8 cellular contexts compared by ENCODE assay signal in genomic region chr4:2933566-2934076, GRCh38. TPM values are rescaled to one million over a fixed set of nuclear protein-coding genes. Genes with fewer than 3 reads are reported as not detected.
A peak's percentile ranks its signal among the peaks of the same experiment; 100 is the strongest.
DNase-seq lines count a peak whose midpoint lies in the region; ATAC-seq, FAIRE-seq and TF ChIP-seq lines count a peak whose summit lies in the region.

No MANE protein-coding gene starts in this region.

- no peak for TF ChIP-seq POLR2A in GM18505 (IDR thresholded peaks at IDR 0.05; ENCODE audit: borderline replicate concordance, extremely low read depth, insufficient read depth, insufficient read length)

- no peaks in the 10 kb centered on the region for H3K9me1 ChIP-seq in keratinocyte (ENCODE audit: control insufficient read depth, extremely low read depth, insufficient read depth, low read length)

- H3K9me3 ChIP-seq in HUES64 (ENCODE audit: insufficient read depth, low read depth, low read length): no peaks in the 10 kb centered on the region
- no peaks in the 10 kb centered on the region for H3K9me3 ChIP-seq in ascending aorta
- H3K9me3 ChIP-seq in keratinocyte (ENCODE audit: control insufficient read depth, low read depth, low read length): no peaks in the 10 kb centered on the region
- no peaks in the 10 kb centered on the region for H3K9me3 ChIP-seq in stomach smooth muscle (ENCODE audit: control insufficient read depth in 2 of 2, low read length in 2 of 2)

- H4K20me1 ChIP-seq in keratinocyte (ENCODE audit: control insufficient read depth, extremely low read depth, insufficient read depth, low read length): peaks cover 14% of the 10 kb centered on the region

- H2AFZ ChIP-seq in keratinocyte (ENCODE audit: control insufficient read depth, low read length): no peak overlapping the region

- H3K4me3 ChIP-seq in HUES64 (ENCODE audit: low read length): peak overlapping the region; percentile 59
- H3K4me3 ChIP-seq in ascending aorta: peak overlapping the region; percentile 59 to 76
- H3K4me3 ChIP-seq in keratinocyte (ENCODE audit: control insufficient read depth in 2 of 3, extremely low read depth in 1 of 3, insufficient read depth in 2 of 3, low read depth in 1 of 3, low read length in 3 of 3): peak overlapping the region; percentile 65 to 76 (median 65)
- H3K4me3 ChIP-seq in stomach smooth muscle (ENCODE audit: low read length in 2 of 2): peak overlapping the region; percentile 55 to 72

- ATAC-seq in GM18505 (IDR thresholded peaks at IDR 0.05; ENCODE audit: unreplicated experiment) (no peak), HG03175 (IDR thresholded peaks at IDR 0.05; ENCODE audit: unreplicated experiment) (no peak)

- H3K27ac ChIP-seq in HUES64 (ENCODE audit: low read depth, low read length) (no peak overlapping the region), ascending aorta (peak overlapping the region; percentile 77 to 79), keratinocyte (ENCODE audit: control insufficient read depth, insufficient read depth, low read length) (peak overlapping the region; percentile 47), stomach smooth muscle (ENCODE audit: low read length) (peak overlapping the region; percentile 62)

- peaks cover 40% of the 10 kb centered on the region for H3K79me2 ChIP-seq in keratinocyte (ENCODE audit: control insufficient read depth, insufficient read depth, low read length)

- peak overlapping the region; percentile 85 for H3K4me2 ChIP-seq in keratinocyte (ENCODE audit: control insufficient read depth, extremely low read depth, insufficient read depth, low read depth, low read length)

- no peak for DNase-seq in ascending aorta (ENCODE audit: low spot score in 2 of 2)
- DNase-seq in keratinocyte (ENCODE audit: low read depth, low spot score): no peak
- DNase-seq in GM19238 (ENCODE audit: insufficient read length, low spot score): no peak
- DNase-seq in NCI-H446 (lab: John Stamatoyannopoulos, UW): no peak

- dilution Hi-C loops in keratinocyte (cut with MboI; ENCODE audit: extremely low pct_ligation_motif_present, low sequenced_read_pairs): no loop called here

- H3K9ac ChIP-seq in HUES64 (ENCODE audit: low read depth, low read length) (peak overlapping the region; percentile 73), keratinocyte (ENCODE audit: control insufficient read depth, extremely low read depth, insufficient read depth, low read length) (peak overlapping the region; percentile 74), stomach smooth muscle (ENCODE audit: low read length in 2 of 2) (peak overlapping the region; percentile 21 to 35)

- H3K27me3 ChIP-seq in HUES64 (ENCODE audit: insufficient read depth, low read length) (no peaks in the 10 kb centered on the region), ascending aorta (no peaks in the 10 kb centered on the region), keratinocyte (ENCODE audit: control insufficient read depth, extremely low read depth, insufficient read depth, low read length) (no peaks in the 10 kb centered on the region), stomach smooth muscle (ENCODE audit: control insufficient read depth in 1 of 2, insufficient read depth in 2 of 2, low read length in 2 of 2) (no peaks in the 10 kb centered on the region)

- intact Hi-C loops in ascending aorta (cut with DNase I): loop anchor here (1.0 to 10.0 kb wide), 5 partner anchors 30 to 469 kb away; partner anchors contain the start of genes ADD1, GRK4, HTT and HTT-AS

- no peak for FAIRE-seq in keratinocyte (lab: Jason Lieb, UNC)

- no peak for TF ChIP-seq CTCF in ascending aorta (IDR thresholded peaks at IDR 0.05)
- TF ChIP-seq CTCF in keratinocyte (optimal IDR thresholded peaks at IDR 0.05 in 1 of 3, IDR thresholded peaks at IDR 0.05 in 1 of 3, conservative IDR thresholded peaks at IDR 0.05 in 1 of 3; ENCODE audit: extremely low read depth in 1 of 3, insufficient read depth in 2 of 3, low read length in 3 of 3): no peak

- 0 out of 2 replicates have a peak, but pooled peaks cover 7% of the 10 kb centered on the region for H3K4me1 ChIP-seq in HUES64 (ENCODE audit: insufficient read depth, low read length)
- H3K4me1 ChIP-seq in ascending aorta: peaks cover 0 to 21% of the 10 kb centered on the region in 2 donors
- peaks cover 32% of the 10 kb centered on the region for H3K4me1 ChIP-seq in keratinocyte (ENCODE audit: control insufficient read depth, extremely low read depth, insufficient read depth, low read length)
- peaks cover 51% of the 10 kb centered on the region for H3K4me1 ChIP-seq in stomach smooth muscle (ENCODE audit: control insufficient read depth, insufficient read depth, low read length)

- 41% methylated on average over 25 of the region's 31 CpGs for WGBS in HUES64

- H3K36me3 ChIP-seq in HUES64 (ENCODE audit: insufficient read depth, low read length) (peaks cover 60% of the 10 kb centered on the region), ascending aorta (peaks cover 24 to 47% of the 10 kb centered on the region in 2 donors), keratinocyte (ENCODE audit: control insufficient read depth in 2 of 2, extremely low read depth in 1 of 2, insufficient read depth in 2 of 2, low read length in 2 of 2) (peaks cover 20 to 38% of the 10 kb centered on the region in 2 experiments), stomach smooth muscle (ENCODE audit: control insufficient read depth in 2 of 2, insufficient read depth in 2 of 2, low read length in 2 of 2) (peaks cover 18 to 25% of the 10 kb centered on the region in 2 donors)

RNA-seq across cellular contexts. Expression of gene NOP14, which starts 29.6 kb away (rescaled TPM):
- polyA plus RNA-seq in HUES64 (2013, experiment 1 of 2): 32.2 TPM
- polyA plus RNA-seq in HUES64 (2013, experiment 2 of 2): 28.8 TPM
- total RNA-seq in ascending aorta: 12.3 TPM
- polyA plus RNA-seq in keratinocyte: 9.6 to 24.7 TPM (median 21.8 TPM) in 3 replicates
- polyA plus RNA-seq in keratinocyte (2011; ENCODE audit: low read depth): 56.8 TPM
- 20.2 and 22.1 TPM in 2 replicates for polyA plus RNA-seq in keratinocyte (2011; cell fraction: cytosol; rRNA removed)
- 24.9 and 28.4 TPM in 2 replicates for polyA plus RNA-seq in keratinocyte (2011; cell fraction: nucleus; rRNA removed)
- 36.4 and 41.2 TPM in 2 replicates for polyA plus RNA-seq in keratinocyte (2012; ENCODE audit: low replicate concordance)
- polyA minus RNA-seq in keratinocyte: 8.3 to 22.6 TPM (median 22.1 TPM) in 3 replicates
- polyA minus RNA-seq in keratinocyte (2011; cell fraction: cytosol; rRNA and poly(A)+ RNA removed): 15.3 TPM
- polyA minus RNA-seq in keratinocyte (2011; cell fraction: nucleus; rRNA and poly(A)+ RNA removed): 12.2 and 17.5 TPM in 2 replicates

RNA-seq across cellular contexts. Expression of gene GRK4, which starts 29.8 kb away (rescaled TPM):
- 2.1 TPM for polyA plus RNA-seq in HUES64 (2013, experiment 1 of 2)
- polyA plus RNA-seq in HUES64 (2013, experiment 2 of 2): 1.8 TPM
- total RNA-seq in ascending aorta: 1.9 TPM
- polyA plus RNA-seq in keratinocyte: 3.8 to 4.8 TPM (median 4.3 TPM) in 3 replicates
- polyA plus RNA-seq in keratinocyte (2011; ENCODE audit: low read depth): 3.9 TPM
- polyA plus RNA-seq in keratinocyte (2011; cell fraction: cytosol; rRNA removed): 4.5 and 5.3 TPM in 2 replicates
- polyA plus RNA-seq in keratinocyte (2011; cell fraction: nucleus; rRNA removed): 6.7 and 7.2 TPM in 2 replicates
- 3.2 and 7.4 TPM in 2 replicates for polyA plus RNA-seq in keratinocyte (2012; ENCODE audit: low replicate concordance)
- 1.4 to 4.9 TPM (median 4.2 TPM) in 3 replicates for polyA minus RNA-seq in keratinocyte
- polyA minus RNA-seq in keratinocyte (2011; cell fraction: cytosol; rRNA and poly(A)+ RNA removed): 4.2 TPM
- polyA minus RNA-seq in keratinocyte (2011; cell fraction: nucleus; rRNA and poly(A)+ RNA removed): 2.1 and 4.0 TPM in 2 replicates
